Comparison of ENCODE assay signal across 11 cellular contexts in genomic region chr7:26958834-26959233, GRCh38.
DNase-seq lines count a peak whose midpoint lies in the region; TF ChIP-seq lines count a peak whose summit lies in the region.
"Had no signal": no experiment of that assay in that cellular context is flagged by ENCODE, and none has a peak within 500 bp of the region (broad histone marks: within the 10 kb centered on the region; RNA-seq: fewer than 3 reads in every experiment).

No MANE protein-coding gene starts in this region.

- no peak overlapping the region for H3K9ac ChIP-seq in fibroblast of lung (ENCODE audit: insufficient read depth, low read length)

- no peaks in the 10 kb centered on the region for H3K36me3 ChIP-seq in fibroblast of lung (ENCODE audit: control insufficient read depth, insufficient read depth, low read length)
- H3K36me3 ChIP-seq: ovary had no signal

- H4K20me1 ChIP-seq in fibroblast of lung (ENCODE audit: control insufficient read depth, extremely low read depth, insufficient read depth, low read length): no peaks in the 10 kb centered on the region

- no peak overlapping the region for H2AFZ ChIP-seq in fibroblast of lung (ENCODE audit: low read length)

- no peaks in the 10 kb centered on the region for H3K9me3 ChIP-seq in fibroblast of lung (ENCODE audit: control insufficient read depth, insufficient read depth, low read depth, low read length)
- H3K9me3 ChIP-seq: ovary had no signal

- DNase-seq in GM03348 (ENCODE audit: low spot score): peak; percentile 48
- peak; percentile 93 for DNase-seq in RKO (ENCODE audit: low spot score)
- DNase-seq in fibroblast of lung (ENCODE audit: low read depth in 2 of 2): peak; percentile 63 to 73
- DNase-seq in skeletal muscle cell (ENCODE audit: low read depth): peak; percentile 82
- DNase-seq in T-helper 9 cell: no peak
- DNase-seq in anterior cingulate cortex (lab: John Stamatoyannopoulos, UW): no peak
- DNase-seq in NCI-H526 (lab: John Stamatoyannopoulos, UW): no peak
- DNase-seq in GM13976 (ENCODE audit: low spot score): no peak
- DNase-seq: H7; ovary; stimulated activated CD4-positive, alpha-beta T cell treated with anti-CD3 and anti-CD28 coated beads, Interleukin-2, amount 100 ng/mL, for 24 hours had no signal

- peak overlapping the region; percentile 3 for H3K27ac ChIP-seq in fibroblast of lung (ENCODE audit: insufficient read depth, low read length)
- H3K27ac ChIP-seq: ovary had no signal

- H3K27me3 ChIP-seq in fibroblast of lung (ENCODE audit: control insufficient read depth, insufficient read depth, low read length): no peaks in the 10 kb centered on the region
- H3K27me3 ChIP-seq: ovary had no signal

- in situ Hi-C loops in GM13976 (cut with MboI; ENCODE audit: low sequenced_read_pairs, unreplicated experiment): no loop called here

- no peaks in the 10 kb centered on the region for H3K4me1 ChIP-seq in fibroblast of lung (ENCODE audit: control insufficient read depth, extremely low read depth, insufficient read depth, low read length)

- H3K4me3 ChIP-seq in fibroblast of lung (replicated peaks in 1 of 4; ENCODE audit: control extremely low read depth in 1 of 4, insufficient read depth in 1 of 4, low read depth in 3 of 4, low read length in 4 of 4): no peak overlapping the region
- H3K4me3 ChIP-seq in skeletal muscle cell (ENCODE audit: low read depth, low read length): no peak overlapping the region
- H3K4me3 ChIP-seq: ovary had no signal

- H3K4me2 ChIP-seq in fibroblast of lung (ENCODE audit: extremely low read depth, insufficient read depth, low read length): no peak overlapping the region

- TF ChIP-seq CTCF in fibroblast of lung (conservative IDR thresholded peaks at IDR 0.05 in 1 of 2, IDR thresholded peaks at IDR 0.05 in 1 of 2; ENCODE audit: low read depth in 1 of 2, low read length in 2 of 2): no peak
- no peak for TF ChIP-seq CTCF in GM13976 (IDR thresholded peaks at IDR 0.05; ENCODE audit: borderline replicate concordance, control extremely low read depth, extremely low read depth, insufficient read depth, missing control alignments)

- no peaks in the 10 kb centered on the region for H3K79me2 ChIP-seq in fibroblast of lung (ENCODE audit: control insufficient read depth, insufficient read depth, low read length)

Comparison
In these comparisons a context has a peak if more than half of its experiments do, and no peak if none do; other contexts are left out.
1. DNase-seq: peak in GM03348 (single experiment), RKO (single experiment), fibroblast of lung (2 of 2) and skeletal muscle cell (single experiment); none in T-helper 9 cell (single experiment), anterior cingulate cortex (0 of 58), NCI-H526 (0 of 2) and GM13976 (single experiment).